ENCODE assay signal across 1 cellular context in genomic region chr14:34540181-34541059, GRCh38.
TF ChIP-seq lines count a peak whose summit lies in the region.

No MANE protein-coding gene starts in this region.

TF ChIP-seq in HepG2, 621 proteins besides CTCF, POLR2A, EP300 and RAD21 (continued from another document):
- TF ChIP-seq TGIF2 (CRISPR knock-in tag; IDR thresholded peaks at IDR 0.05) (0 out of 2 replicates have a peak, but pooled peaks have one; percentile 45), HCFC1 (IDR thresholded peaks at IDR 0.05; ENCODE audit: low read depth, low read length) (peak; percentile 17; the same call in 1 of the 2 replicates), ZNF652 (CRISPR knock-in tag; IDR thresholded peaks at IDR 0.05; ENCODE audit: borderline replicate concordance, low read depth) (0 out of 2 replicates have a peak, but pooled peaks have one; percentile 8), BRF2 (CRISPR knock-in tag; IDR thresholded peaks at IDR 0.05) (0 out of 2 replicates have a peak, but pooled peaks have one; percentile 9), ZNF619 (CRISPR knock-in tag; IDR thresholded peaks at IDR 0.05) (0 out of 2 replicates have a peak, but pooled peaks have one; percentile 74), ZNF574 (CRISPR knock-in tag; IDR thresholded peaks at IDR 0.05) (0 out of 2 replicates have a peak, but pooled peaks have one; percentile 14)
TF ChIP-seq in HepG2: peak in this region for 111; not testable (repeated sequence) for 510.
